In genomic region chr9:8429157-8429556, GRCh38 we compare ENCODE assay signal across 18 cellular contexts.
DNase-seq lines count a peak whose midpoint lies in the region; ATAC-seq lines count a peak whose summit lies in the region.
"Had no signal": no experiment of that assay in that cellular context is flagged by ENCODE, and none has a peak within 500 bp of the region (broad histone marks: within the 10 kb centered on the region; RNA-seq: fewer than 3 reads in every experiment).

No MANE protein-coding gene starts in this region.

- CTCF ChIA-PET in activated CD8-positive, alpha-beta memory T cell treated with anti-CD3 and anti-CD28 coated beads, Interleukin-2, amount 10 ng/mL, durations not matched to agents 7 days and 5 days (lab: Charles Lee): no interaction called here

- no peaks in the 10 kb centered on the region for H3K27me3 Mint-ChIP-seq in activated CD8-positive, alpha-beta memory T cell treated with anti-CD3 and anti-CD28 coated beads, Interleukin-2, amount 10 ng/mL, durations not matched to agents 7 days and 5 days
- no peaks in the 10 kb centered on the region for H3K27me3 Mint-ChIP-seq in activated naive CD8-positive, alpha-beta T cell treated with anti-CD3 and anti-CD28 coated beads for 36 hours
- H3K27me3 Mint-ChIP-seq in stimulated activated naive CD8-positive, alpha-beta T cell treated with anti-CD3 and anti-CD28 coated beads, Interleukin-15, amount 100 ng/mL, for 72 hours: no peaks in the 10 kb centered on the region

- intact Hi-C loops in posterior cingulate gyrus (cut with DNase I): no loop called here

- peaks cover 34% of the 10 kb centered on the region for H3K4me1 Mint-ChIP-seq in activated CD8-positive, alpha-beta memory T cell treated with anti-CD3 and anti-CD28 coated beads, Interleukin-2, amount 10 ng/mL, durations not matched to agents 7 days and 5 days
- H3K4me1 Mint-ChIP-seq in activated naive CD8-positive, alpha-beta T cell treated with anti-CD3 and anti-CD28 coated beads for 36 hours: peaks cover 53% of the 10 kb centered on the region
- H3K4me1 Mint-ChIP-seq in stimulated activated naive CD8-positive, alpha-beta T cell treated with anti-CD3 and anti-CD28 coated beads, Interleukin-15, amount 100 ng/mL, for 72 hours: peaks cover 75% of the 10 kb centered on the region

- no peak overlapping the region for H3K4me3 Mint-ChIP-seq in activated CD8-positive, alpha-beta memory T cell treated with anti-CD3 and anti-CD28 coated beads, Interleukin-2, amount 10 ng/mL, durations not matched to agents 7 days and 5 days
- H3K4me3 Mint-ChIP-seq in activated naive CD8-positive, alpha-beta T cell treated with anti-CD3 and anti-CD28 coated beads for 36 hours: no peak overlapping the region
- H3K4me3 Mint-ChIP-seq in stimulated activated naive CD8-positive, alpha-beta T cell treated with anti-CD3 and anti-CD28 coated beads, Interleukin-15, amount 100 ng/mL, for 72 hours: peak overlapping the region; percentile 4 to 56
- H3K4me3 Mint-ChIP-seq: CD8-positive, alpha-beta T cell had no signal

- peaks cover 1% of the 10 kb centered on the region for H3K36me3 Mint-ChIP-seq in activated CD8-positive, alpha-beta memory T cell treated with anti-CD3 and anti-CD28 coated beads, Interleukin-2, amount 10 ng/mL, durations not matched to agents 7 days and 5 days
- H3K36me3 Mint-ChIP-seq in activated naive CD8-positive, alpha-beta T cell treated with anti-CD3 and anti-CD28 coated beads for 36 hours: peaks cover 9% of the 10 kb centered on the region
- H3K36me3 Mint-ChIP-seq: CD8-positive, alpha-beta T cell had no signal

- no peak for ATAC-seq in activated CD8-positive, alpha-beta memory T cell treated with anti-CD3 and anti-CD28 coated beads, Interleukin-2, amount 10 ng/mL, durations not matched to agents 7 days and 5 days
- ATAC-seq in HG03175 (IDR thresholded peaks at IDR 0.05; ENCODE audit: unreplicated experiment): peak; percentile 39
- ATAC-seq in stimulated activated naive CD8-positive, alpha-beta T cell treated with anti-CD3 and anti-CD28 coated beads, Interleukin-15, amount 100 ng/mL, for 72 hours: peak; percentile 56
- ATAC-seq in GM19452 (IDR thresholded peaks at IDR 0.05; ENCODE audit: unreplicated experiment): no peak
- ATAC-seq: CD8-positive, alpha-beta T cell; Panc1 had no signal

- H3K9me3 Mint-ChIP-seq in activated CD8-positive, alpha-beta memory T cell treated with anti-CD3 and anti-CD28 coated beads, Interleukin-2, amount 10 ng/mL, durations not matched to agents 7 days and 5 days (ENCODE audit: low read depth): no peaks in the 10 kb centered on the region
- peaks cover 9% of the 10 kb centered on the region for H3K9me3 Mint-ChIP-seq in activated naive CD8-positive, alpha-beta T cell treated with anti-CD3 and anti-CD28 coated beads for 36 hours
- peaks cover 0 to 8% of the 10 kb centered on the region in 2 donors for H3K9me3 Mint-ChIP-seq in stimulated activated naive CD8-positive, alpha-beta T cell treated with anti-CD3 and anti-CD28 coated beads, Interleukin-15, amount 100 ng/mL, for 72 hours
- H3K9me3 Mint-ChIP-seq: CD8-positive, alpha-beta T cell had no signal

- H3K27ac Mint-ChIP-seq in activated CD8-positive, alpha-beta memory T cell treated with anti-CD3 and anti-CD28 coated beads, Interleukin-2, amount 10 ng/mL, durations not matched to agents 7 days and 5 days: peak overlapping the region; percentile 85
- H3K27ac Mint-ChIP-seq in activated naive CD8-positive, alpha-beta T cell treated with anti-CD3 and anti-CD28 coated beads for 36 hours: peak overlapping the region; percentile 93
- peak overlapping the region in 1 of 2 donors; percentile 87 for H3K27ac Mint-ChIP-seq in stimulated activated naive CD8-positive, alpha-beta T cell treated with anti-CD3 and anti-CD28 coated beads, Interleukin-15, amount 100 ng/mL, for 72 hours
- H3K27ac Mint-ChIP-seq: CD8-positive, alpha-beta T cell had no signal

- DNase-seq in activated CD8-positive, alpha-beta memory T cell treated with anti-CD3 and anti-CD28 coated beads, Interleukin-2, amount 10 ng/mL, durations not matched to agents 7 days and 5 days: no peak
- no peak for DNase-seq in activated CD8-positive, alpha-beta memory T cell treated with anti-CD3 and anti-CD28 coated beads, Interleukin-2, amount 50 U/mL, for 48 hours
- no peak for DNase-seq in activated naive CD8-positive, alpha-beta T cell treated with anti-CD3 and anti-CD28 coated beads for 36 hours
- no peak for DNase-seq in stimulated activated naive CD8-positive, alpha-beta T cell treated with anti-CD3 and anti-CD28 coated beads, Interleukin-15, amount 100 ng/mL, for 72 hours
- no peak for DNase-seq in posterior cingulate gyrus
- DNase-seq: ACHN; CD8-positive, alpha-beta T cell; GF-D8; IMR-90; Kasumi-1; NCI-H1417; NCI-H2029; NCI-H2171 treated with DMSO at 0.1 percent for 48 hours; NCI-H774; SHP77 had no signal

Comparison
In these comparisons a context has a peak if more than half of its experiments do, and no peak if none do; other contexts are left out.
1. ATAC-seq: peak in HG03175 (single experiment) and stimulated activated naive CD8-positive, alpha-beta T cell treated with anti-CD3 and anti-CD28 coated beads, Interleukin-15, amount 100 ng/mL, for 72 hours (single experiment); none in activated CD8-positive, alpha-beta memory T cell treated with anti-CD3 and anti-CD28 coated beads, Interleukin-2, amount 10 ng/mL, durations not matched to agents 7 days and 5 days (single experiment) and GM19452 (single experiment).
2. H3K4me3 Mint-ChIP-seq: peak in stimulated activated naive CD8-positive, alpha-beta T cell treated with anti-CD3 and anti-CD28 coated beads, Interleukin-15, amount 100 ng/mL, for 72 hours (2 of 2); none in activated CD8-positive, alpha-beta memory T cell treated with anti-CD3 and anti-CD28 coated beads, Interleukin-2, amount 10 ng/mL, durations not matched to agents 7 days and 5 days (single experiment) and activated naive CD8-positive, alpha-beta T cell treated with anti-CD3 and anti-CD28 coated beads for 36 hours (single experiment).